26 cellular contexts compared by ENCODE assay signal in genomic region chr2:197846120-197846519, GRCh38.
"Had no signal": no experiment of that assay in that cellular context is flagged by ENCODE, and none has a peak within 500 bp of the region (broad histone marks: within the 10 kb centered on the region; RNA-seq: fewer than 3 reads in every experiment).

No MANE protein-coding gene starts in this region.

- H3K9me3 Mint-ChIP-seq: activated CD4-positive, alpha-beta memory T cell treated with anti-CD3 and anti-CD28 coated beads, Interleukin-2, amount 10 ng/mL, durations not matched to agents 7 days and 5 days; activated naive CD8-positive, alpha-beta T cell treated with anti-CD3 and anti-CD28 coated beads, Interleukin-2, amount 10 ng/mL, durations not matched to agents 7 days and 5 days; activated T-cell treated with anti-CD3 and anti-CD28 coated beads, Interleukin-2, amount 50 U/mL, for 4 hours; immature natural killer cell had no signal

- H3K4me1 Mint-ChIP-seq: immature natural killer cell had no signal

- H3K27ac Mint-ChIP-seq: activated CD4-positive, alpha-beta memory T cell treated with anti-CD3 and anti-CD28 coated beads, Interleukin-2, amount 10 ng/mL, durations not matched to agents 7 days and 5 days; activated naive CD8-positive, alpha-beta T cell treated with anti-CD3 and anti-CD28 coated beads, Interleukin-2, amount 10 ng/mL, durations not matched to agents 7 days and 5 days; brain; immature natural killer cell; progenitor cell of endocrine pancreas had no signal

- H3K27ac ChIP-seq: ascending aorta, coronary artery, ovary, right lobe of liver, testis, transverse colon had no signal

- H3K4me3 ChIP-seq: ascending aorta, coronary artery, dorsolateral prefrontal cortex, heart left ventricle, lung, ovary, right lobe of liver, testis, transverse colon had no signal

- H3K4me3 Mint-ChIP-seq: activated CD4-positive, alpha-beta memory T cell treated with anti-CD3 and anti-CD28 coated beads, Interleukin-2, amount 10 ng/mL, durations not matched to agents 7 days and 5 days; activated CD4-positive, alpha-beta T cell treated with anti-CD3 and anti-CD28 coated beads, Interleukin-2, amount 10 ng/mL, durations not matched to agents 7 days and 5 days; activated naive CD8-positive, alpha-beta T cell treated with anti-CD3 and anti-CD28 coated beads, Interleukin-2, amount 10 ng/mL, durations not matched to agents 7 days and 5 days; activated T-cell treated with anti-CD3 and anti-CD28 coated beads, Interleukin-2, amount 50 U/mL, for 4 hours; brain; immature natural killer cell had no signal

- H3K27me3 Mint-ChIP-seq: activated CD4-positive, alpha-beta T cell treated with anti-CD3 and anti-CD28 coated beads, Interleukin-2, amount 10 ng/mL, durations not matched to agents 7 days and 5 days; activated naive CD8-positive, alpha-beta T cell treated with anti-CD3 and anti-CD28 coated beads, Interleukin-2, amount 10 ng/mL, durations not matched to agents 7 days and 5 days; brain; progenitor cell of endocrine pancreas had no signal

- H3K36me3 Mint-ChIP-seq: activated naive CD8-positive, alpha-beta T cell treated with anti-CD3 and anti-CD28 coated beads, Interleukin-2, amount 10 ng/mL, durations not matched to agents 7 days and 5 days; brain; immature natural killer cell had no signal

- H3K9me3 ChIP-seq: ascending aorta, heart left ventricle, ovary, right lobe of liver, testis, transverse colon had no signal

- FAIRE-seq: kidney had no signal

- H3K27me3 ChIP-seq: ascending aorta, dorsolateral prefrontal cortex, heart left ventricle, ovary, right lobe of liver, testis, transverse colon had no signal

- H3K4me1 ChIP-seq: right lobe of liver, testis, transverse colon had no signal

- DNase-seq: activated CD4-positive, alpha-beta memory T cell treated with anti-CD3 and anti-CD28 coated beads, Interleukin-2, amount 10 ng/mL, durations not matched to agents 7 days and 5 days; activated CD4-positive, alpha-beta T cell treated with anti-CD3 and anti-CD28 coated beads, Interleukin-2, amount 10 ng/mL, durations not matched to agents 7 days and 5 days; activated CD4-positive, CD25-positive, alpha-beta regulatory T cell treated with anti-CD3 and anti-CD28 coated beads, Interleukin-2, amount 50 U/mL, for 72 hours; activated effector memory CD4-positive, alpha-beta T cell treated with Interleukin-2 at 50 U/mL for 16 hours; activated naive CD4-positive, alpha-beta T cell treated with Interleukin-2 at 50 U/mL for 16 hours; activated naive CD8-positive, alpha-beta T cell treated with anti-CD3 and anti-CD28 coated beads, Interleukin-2, amount 10 ng/mL, durations not matched to agents 7 days and 5 days; activated T-cell treated with anti-CD3 and anti-CD28 coated beads, Interleukin-2, amount 50 U/mL, for 4 hours; dorsolateral prefrontal cortex; effector memory CD4-positive, alpha-beta T cell; erythroblast; heart left ventricle; hypothalamus; immature natural killer cell; kidney; ovary; right lobe of liver; stimulated activated CD4-positive, alpha-beta T cell treated with anti-CD3 and anti-CD28 coated beads, Interleukin-4, amount 100 ng/mL, for 1 hour; stimulated activated naive CD8-positive, alpha-beta T cell treated with anti-CD3 and anti-CD28 coated beads, Interleukin-15, Interleukin-2, amounts not matched to agents 100 U/mL and 50 U/mL, for 24 hours; T-helper 2 cell; testis; transverse colon had no signal

- ATAC-seq: activated T-cell treated with anti-CD3 and anti-CD28 coated beads, Interleukin-2, amount 50 U/mL, for 4 hours; heart left ventricle; right lobe of liver; stimulated activated naive CD8-positive, alpha-beta T cell treated with anti-CD3 and anti-CD28 coated beads, Interleukin-15, Interleukin-2, amounts not matched to agents 100 U/mL and 50 U/mL, for 24 hours had no signal

- H3K36me3 ChIP-seq: ascending aorta, heart left ventricle, ovary, right lobe of liver, transverse colon had no signal
